7 cellular contexts compared by ENCODE assay signal in genomic region chr15:90101130-90101968, GRCh38. TPM values are rescaled to one million over a fixed set of nuclear protein-coding genes. Genes with fewer than 3 reads are reported as not detected.
DNase-seq lines count a peak whose midpoint lies in the region; ATAC-seq and TF ChIP-seq lines count a peak whose summit lies in the region.

No MANE protein-coding gene starts in this region.

- no peaks in the 10 kb centered on the region for H3K9me3 ChIP-seq in right lobe of liver

- no peaks in the 10 kb centered on the region for H3K36me3 ChIP-seq in right lobe of liver

- DNase-seq in GM12865 (ENCODE audit: low read depth) (peak; percentile 67), SKM-1 (lab: John Stamatoyannopoulos, UW; ENCODE audit: unreplicated experiment) (peak; percentile 17), dermis blood vessel endothelial cell (peak; percentile 52), right lobe of liver (peak; percentile 76 to 91 (median 87)), DMS114 treated with DMSO at 0.1 percent for 48 hours (lab: John Stamatoyannopoulos, UW; ENCODE audit: unreplicated experiment) (no peak)
- peak; percentile 14 for DNase-seq in stimulated activated naive CD4-positive, alpha-beta T cell treated with Interleukin-2 at 50 U/mL for 16 hours (lab: John Stamatoyannopoulos, UW)

- TF ChIP-seq CTCF in GM12865 (IDR thresholded peaks at IDR 0.05; ENCODE audit: insufficient read depth, low read depth, low read length, missing control alignments), result no peak
- TF ChIP-seq CTCF in right lobe of liver (IDR thresholded peaks at IDR 0.05), result no peak

- no peaks in the 10 kb centered on the region for H3K27me3 ChIP-seq in right lobe of liver

- intact Hi-C loops in right lobe of liver (cut with DNase I), result no loop called here

- 3% methylated on average over 18 of the region's 40 CpGs for WGBS in right lobe of liver (ENCODE audit: insufficient coverage, low coverage, low lambda C conversion rate, missing lambda C conversion rate)

- peak overlapping the region; percentile 76 for H3K4me3 ChIP-seq in GM12865 (ENCODE audit: low read depth, low read length)
- peak overlapping the region; percentile 87 to 94 (median 87) for H3K4me3 ChIP-seq in right lobe of liver

- ATAC-seq in HG03571 (IDR thresholded peaks at IDR 0.05; ENCODE audit: unreplicated experiment), result peak; percentile 8
- ATAC-seq in right lobe of liver, result peak; percentile 52 to 73 (median 64)

- TF ChIP-seq POLR2A in right lobe of liver (IDR thresholded peaks at IDR 0.05), result peak; percentile 48

- peak overlapping the region; percentile 94 to 100 (median 98) for H3K27ac ChIP-seq in right lobe of liver

- peaks cover 0 to 67% (median 24%) of the 10 kb centered on the region in 4 donors for H3K4me1 ChIP-seq in right lobe of liver

RNA-seq across cellular contexts. Expression of gene IDH2, which starts 0.9 kb away (rescaled TPM):
- total RNA-seq in dermis blood vessel endothelial cell, result 77.3 and 127 TPM in 2 replicates
- 100 to 1,000 TPM; 115 to 371 (median 261) TPM for total RNA-seq in right lobe of liver
